ENCODE assay signal across 29 cellular contexts in the genomic region with DNA sequence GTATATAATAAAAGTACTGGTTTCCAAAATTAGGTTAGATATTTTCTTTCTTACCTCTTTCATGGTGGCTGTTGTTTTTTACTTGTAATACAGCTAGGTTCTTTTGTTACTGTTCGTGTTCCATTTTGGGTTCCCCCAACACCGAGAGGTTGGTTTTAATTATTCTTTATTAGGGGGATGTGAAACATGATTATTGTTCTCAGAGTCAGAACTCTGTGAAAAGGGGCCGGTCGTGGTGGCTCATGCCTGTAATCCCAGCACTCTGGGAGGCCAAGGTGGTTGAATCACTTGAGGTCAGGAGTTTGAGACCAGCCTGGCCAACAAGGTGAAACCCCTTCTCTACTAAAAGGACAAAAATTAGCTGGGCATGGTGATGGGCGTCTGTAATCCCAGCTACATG.
"Had no signal": no experiment of that assay in that cellular context is flagged by ENCODE, and none has a peak within 500 bp of the region (broad histone marks: within the 10 kb centered on the region; RNA-seq: fewer than 3 reads in every experiment).

No MANE protein-coding gene starts in this region.

- H3K36me3 ChIP-seq: breast epithelium, colonic mucosa had no signal

- H3K27me3 Mint-ChIP-seq: activated CD4-positive, alpha-beta memory T cell treated with anti-CD3 and anti-CD28 coated beads, Interleukin-2, amount 10 ng/mL, durations not matched to agents 7 days and 5 days; activated CD4-positive, alpha-beta T cell treated with anti-CD3 and anti-CD28 coated beads, Interleukin-2, amount 10 ng/mL, durations not matched to agents 7 days and 5 days; activated naive CD4-positive, alpha-beta T cell treated with anti-CD3 and anti-CD28 coated beads, Interleukin-2, amount 10 ng/mL, durations not matched to agents 7 days and 5 days; activated naive CD8-positive, alpha-beta T cell treated with anti-CD3 and anti-CD28 coated beads, Interleukin-2, amount 10 ng/mL, durations not matched to agents 7 days and 5 days; activated T-cell treated with anti-CD3 and anti-CD28 coated beads, Interleukin-2, amount 50 U/mL, for 24 hours; brain had no signal

- DNase-seq: activated CD4-positive, alpha-beta memory T cell treated with anti-CD3 and anti-CD28 coated beads, Interleukin-2, amount 10 ng/mL, durations not matched to agents 7 days and 5 days; activated CD4-positive, alpha-beta T cell treated with anti-CD3 and anti-CD28 coated beads for 1 hour; activated CD4-positive, alpha-beta T cell treated with anti-CD3 and anti-CD28 coated beads for 4 hours; activated CD4-positive, alpha-beta T cell treated with anti-CD3 and anti-CD28 coated beads, Interleukin-2, amount 10 ng/mL, durations not matched to agents 7 days and 5 days; activated CD4-positive, alpha-beta T cell treated with anti-CD3 and anti-CD28 coated beads, Interleukin-2, amount 50 U/mL, for 4 hours; activated CD8-positive, alpha-beta memory T cell treated with anti-CD3 and anti-CD28 coated beads, Interleukin-2, amount 50 U/mL, for 48 hours; activated gamma-delta T cell; activated naive CD4-positive, alpha-beta T cell; activated naive CD4-positive, alpha-beta T cell treated with anti-CD3 and anti-CD28 coated beads, Interleukin-2, amount 10 ng/mL, durations not matched to agents 7 days and 5 days; activated naive CD8-positive, alpha-beta T cell treated with anti-CD3 and anti-CD28 coated beads, Interleukin-2, amount 10 ng/mL, durations not matched to agents 7 days and 5 days; activated T-cell treated with anti-CD3 and anti-CD28 coated beads for 4 hours; activated T-cell treated with anti-CD3 and anti-CD28 coated beads, Interleukin-2, amount 50 U/mL, for 24 hours; activated T-cell treated with anti-CD3 and anti-CD28 coated beads, Interleukin-2, amount 50 U/mL, for 72 hours; central memory CD4-positive, alpha-beta T cell; cerebellar nuclear complex; colonic mucosa; effector CD8-positive, alpha-beta T cell; esophagus squamous epithelium; foreskin melanocyte; head of caudate nucleus; T-helper 1 cell; T-helper 2 cell had no signal

- H3K27me3 ChIP-seq: ascending aorta, breast epithelium, cardiac muscle cell, colonic mucosa, esophagus squamous epithelium, gastroesophageal sphincter had no signal

- ATAC-seq: activated naive CD4-positive, alpha-beta T cell treated with anti-CD3 and anti-CD28 coated beads, Interleukin-2, amount 50 U/mL, for 72 hours; activated T-cell treated with anti-CD3 and anti-CD28 coated beads, Interleukin-2, amount 50 U/mL, for 72 hours; gastroesophageal sphincter had no signal

- H3K27ac Mint-ChIP-seq: activated CD4-positive, alpha-beta memory T cell treated with anti-CD3 and anti-CD28 coated beads, Interleukin-2, amount 10 ng/mL, durations not matched to agents 7 days and 5 days; activated CD4-positive, alpha-beta T cell treated with anti-CD3 and anti-CD28 coated beads, Interleukin-2, amount 10 ng/mL, durations not matched to agents 7 days and 5 days; activated naive CD4-positive, alpha-beta T cell treated with anti-CD3 and anti-CD28 coated beads, Interleukin-2, amount 10 ng/mL, durations not matched to agents 7 days and 5 days; activated naive CD4-positive, alpha-beta T cell treated with anti-CD3 and anti-CD28 coated beads, Interleukin-2, amount 50 U/mL, for 72 hours; activated naive CD8-positive, alpha-beta T cell treated with anti-CD3 and anti-CD28 coated beads, Interleukin-2, amount 10 ng/mL, durations not matched to agents 7 days and 5 days; activated T-cell treated with anti-CD3 and anti-CD28 coated beads, Interleukin-2, amount 50 U/mL, for 24 hours; activated T-cell treated with anti-CD3 and anti-CD28 coated beads, Interleukin-2, amount 50 U/mL, for 72 hours had no signal

- H3K4me3 ChIP-seq: ascending aorta, breast epithelium, cardiac muscle cell, colonic mucosa, esophagus squamous epithelium, gastroesophageal sphincter had no signal

- H3K4me3 Mint-ChIP-seq: activated CD4-positive, alpha-beta memory T cell treated with anti-CD3 and anti-CD28 coated beads, Interleukin-2, amount 10 ng/mL, durations not matched to agents 7 days and 5 days; activated CD4-positive, alpha-beta T cell treated with anti-CD3 and anti-CD28 coated beads, Interleukin-2, amount 10 ng/mL, durations not matched to agents 7 days and 5 days; activated naive CD4-positive, alpha-beta T cell treated with anti-CD3 and anti-CD28 coated beads, Interleukin-2, amount 10 ng/mL, durations not matched to agents 7 days and 5 days; activated naive CD8-positive, alpha-beta T cell treated with anti-CD3 and anti-CD28 coated beads, Interleukin-2, amount 10 ng/mL, durations not matched to agents 7 days and 5 days; activated T-cell treated with anti-CD3 and anti-CD28 coated beads, Interleukin-2, amount 50 U/mL, for 24 hours; activated T-cell treated with anti-CD3 and anti-CD28 coated beads, Interleukin-2, amount 50 U/mL, for 72 hours; brain had no signal

- H3K27ac ChIP-seq: ascending aorta, breast epithelium, cardiac muscle cell, colonic mucosa, epithelial cell of prostate, esophagus squamous epithelium, gastroesophageal sphincter had no signal

- H3K9me3 ChIP-seq: ascending aorta, breast epithelium, colonic mucosa, esophagus squamous epithelium, gastroesophageal sphincter had no signal

- H3K4me1 ChIP-seq: ascending aorta, breast epithelium, colonic mucosa, esophagus squamous epithelium had no signal

- H3K4me1 Mint-ChIP-seq: activated CD4-positive, alpha-beta memory T cell treated with anti-CD3 and anti-CD28 coated beads, Interleukin-2, amount 10 ng/mL, durations not matched to agents 7 days and 5 days; activated CD4-positive, alpha-beta T cell treated with anti-CD3 and anti-CD28 coated beads, Interleukin-2, amount 10 ng/mL, durations not matched to agents 7 days and 5 days; activated naive CD4-positive, alpha-beta T cell treated with anti-CD3 and anti-CD28 coated beads, Interleukin-2, amount 10 ng/mL, durations not matched to agents 7 days and 5 days; activated naive CD8-positive, alpha-beta T cell treated with anti-CD3 and anti-CD28 coated beads, Interleukin-2, amount 10 ng/mL, durations not matched to agents 7 days and 5 days had no signal

- H3K9me3 Mint-ChIP-seq: activated CD4-positive, alpha-beta memory T cell treated with anti-CD3 and anti-CD28 coated beads, Interleukin-2, amount 10 ng/mL, durations not matched to agents 7 days and 5 days; activated naive CD4-positive, alpha-beta T cell treated with anti-CD3 and anti-CD28 coated beads, Interleukin-2, amount 50 U/mL, for 72 hours; activated T-cell treated with anti-CD3 and anti-CD28 coated beads, Interleukin-2, amount 50 U/mL, for 24 hours; activated T-cell treated with anti-CD3 and anti-CD28 coated beads, Interleukin-2, amount 50 U/mL, for 72 hours had no signal
